ENCODE assay signal across 1 cellular context in genomic region chr18:12996661-12997292, GRCh38.
TF ChIP-seq lines count a peak whose summit lies in the region.

No MANE protein-coding gene starts in this region.

TF ChIP-seq in K562, 482 proteins besides CTCF, POLR2A, EP300 and RAD21 (continues in another document):
- TF ChIP-seq ZNF740 (CRISPR knock-in tag; IDR thresholded peaks at IDR 0.05): no peak
- no peak for TF ChIP-seq ZNF740 (tag; IDR thresholded peaks at IDR 0.05)
- no peak for TF ChIP-seq GATA2 (CRISPR knock-in tag; IDR thresholded peaks at IDR 0.05)
- TF ChIP-seq E4F1 (CRISPR knock-in tag; IDR thresholded peaks at IDR 0.05; ENCODE audit: borderline replicate concordance): no peak
- TF ChIP-seq KAT8 (IDR thresholded peaks at IDR 0.05; ENCODE audit: low read depth): no peak
- no peak for TF ChIP-seq ZBTB40 (IDR thresholded peaks at IDR 0.05)
- no peak for TF ChIP-seq ZBTB40 (CRISPR knock-in tag; IDR thresholded peaks at IDR 0.05)
- TF ChIP-seq HDAC3 (IDR thresholded peaks at IDR 0.05; ENCODE audit: borderline replicate concordance, partially characterized antibody): no peak
- no peak for TF ChIP-seq ZNF780A (CRISPR knock-in tag; IDR thresholded peaks at IDR 0.05)
- peak in 1 of 2 experiments; percentile 51; a peak in 1 of 4 replicates for TF ChIP-seq HDAC1 (IDR thresholded peaks at IDR 0.05)
- no peak for TF ChIP-seq PCBP2 (IDR thresholded peaks at IDR 0.05; ENCODE audit: low read depth, low read length, poor library complexity, severe bottlenecking)
- TF ChIP-seq TCF15 (CRISPR knock-in tag; IDR thresholded peaks at IDR 0.05): no peak
- TF ChIP-seq ZNF507 (tag; conservative IDR thresholded peaks at IDR 0.05): no peak
- TF ChIP-seq TOE1 (IDR thresholded peaks at IDR 0.05; ENCODE audit: borderline replicate concordance): no peak
- no peak for TF ChIP-seq TOE1 (CRISPR knock-in tag; IDR thresholded peaks at IDR 0.05; ENCODE audit: borderline replicate concordance, low read depth)
- TF ChIP-seq ZNF282 (CRISPR knock-in tag; IDR thresholded peaks at IDR 0.05): no peak
- no peak for TF ChIP-seq NCOA4 (IDR thresholded peaks at IDR 0.05; ENCODE audit: partially characterized antibody)
- no peak for TF ChIP-seq CCNT2 (IDR thresholded peaks at IDR 0.05; ENCODE audit: borderline replicate concordance, extremely low read depth, insufficient read length, low read depth, low read length)
- TF ChIP-seq SAFB2 (IDR thresholded peaks at IDR 0.05; ENCODE audit: borderline replicate concordance, low read depth, low read length, severe bottlenecking): no peak
- no peak for TF ChIP-seq ZNF277 (CRISPR knock-in tag; IDR thresholded peaks at IDR 0.05; ENCODE audit: borderline replicate concordance)
- TF ChIP-seq ZNF175 (CRISPR knock-in tag; IDR thresholded peaks at IDR 0.05; ENCODE audit: low read depth): no peak
- 0 out of 2 replicates have a peak, but pooled peaks have one; percentile 8 for TF ChIP-seq ARID2 (IDR thresholded peaks at IDR 0.05)
- TF ChIP-seq RNF2 (IDR thresholded peaks at IDR 0.05): no peak
- no peak for TF ChIP-seq MAZ (CRISPR knock-in tag; conservative IDR thresholded peaks at IDR 0.05 in 1 of 2, IDR thresholded peaks at IDR 0.05 in 1 of 2)
- TF ChIP-seq CHD4 (IDR thresholded peaks at IDR 0.05; ENCODE audit: insufficient read depth, insufficient replicate concordance, low read depth, low read length, poor library complexity, severe bottlenecking): no peak
- no peak for TF ChIP-seq ZNF134 (CRISPR knock-in tag; conservative IDR thresholded peaks at IDR 0.05)
- no peak for TF ChIP-seq ARID3B (CRISPR knock-in tag; IDR thresholded peaks at IDR 0.05; ENCODE audit: borderline replicate concordance)
- TF ChIP-seq ETV6 (IDR thresholded peaks at IDR 0.05; ENCODE audit: borderline replicate concordance in 1 of 2, low read depth in 2 of 2, low read length in 1 of 2): no peak
- no peak for TF ChIP-seq ETV6 (CRISPR knock-in tag; IDR thresholded peaks at IDR 0.05; ENCODE audit: borderline replicate concordance)
- TF ChIP-seq HES1 (IDR thresholded peaks at IDR 0.05; ENCODE audit: low read depth): no peak
- peak; percentile 24; the same call in 1 of the 2 replicates for TF ChIP-seq NFIC (IDR thresholded peaks at IDR 0.05)
- TF ChIP-seq ZNF316 (IDR thresholded peaks at IDR 0.05): peak; percentile 87
- TF ChIP-seq DDX20 (tag; IDR thresholded peaks at IDR 0.05; ENCODE audit: low read depth): no peak
- no peak for TF ChIP-seq PTRF (tag; IDR thresholded peaks at IDR 0.05)
- no peak for TF ChIP-seq POLR2AphosphoS2 (IDR thresholded peaks at IDR 0.05; ENCODE audit: low read length)
- TF ChIP-seq FOXJ2 (tag; IDR thresholded peaks at IDR 0.05): no peak
- TF ChIP-seq ARID1B (IDR thresholded peaks at IDR 0.05): peak; percentile 6; the same call in 1 of the 2 replicates
- TF ChIP-seq USF2 (CRISPR knock-in tag; IDR thresholded peaks at IDR 0.05): no peak
- TF ChIP-seq ARID4B (CRISPR knock-in tag; IDR thresholded peaks at IDR 0.05): no peak
- no peak for TF ChIP-seq ZNF354B (CRISPR knock-in tag; IDR thresholded peaks at IDR 0.05)
- TF ChIP-seq RHOXF2B (CRISPR knock-in tag; conservative IDR thresholded peaks at IDR 0.05): no peak
- TF ChIP-seq ZNF217 (CRISPR knock-in tag; IDR thresholded peaks at IDR 0.05): no peak
